Comparison of ENCODE assay signal across 9 cellular contexts in genomic region chr16:2511128-2511785, GRCh38. TPM values are rescaled to one million over a fixed set of nuclear protein-coding genes. Genes with fewer than 3 reads are reported as not detected.
DNase-seq lines count a peak whose midpoint lies in the region; ATAC-seq and TF ChIP-seq lines count a peak whose summit lies in the region.
"Had no signal": no experiment of that assay in that cellular context is flagged by ENCODE, and none has a peak within 500 bp of the region (broad histone marks: within the 10 kb centered on the region; RNA-seq: fewer than 3 reads in every experiment).

No MANE protein-coding gene starts in this region.

- H3K27me3 ChIP-seq in HUES64 (ENCODE audit: insufficient read depth, low read length) = no peaks in the 10 kb centered on the region
- no peaks in the 10 kb centered on the region for H3K27me3 ChIP-seq in lower lobe of right lung (ENCODE audit: low read depth)

- H3K36me3 ChIP-seq in HUES64 (ENCODE audit: insufficient read depth, low read length) = no peaks in the 10 kb centered on the region
- H3K36me3 ChIP-seq in lower lobe of right lung = peaks cover 10% of the 10 kb centered on the region

- no peak overlapping the region for H3K27ac ChIP-seq in HUES64 (ENCODE audit: low read depth, low read length)
- no peak overlapping the region for H3K27ac ChIP-seq in lower lobe of right lung
- peak overlapping the region; percentile 64 for H3K27ac ChIP-seq in temporal lobe (ENCODE audit: low read depth, low read length)

- peaks cover 26% of the 10 kb centered on the region; the same call in 1 of the 2 replicates for H3K4me1 ChIP-seq in HUES64 (ENCODE audit: insufficient read depth, low read length)
- H3K4me1 ChIP-seq in lower lobe of right lung = peaks cover 42% of the 10 kb centered on the region

- intact Hi-C loops in lower lobe of right lung (cut with DNase I) = no loop called here

- no peaks in the 10 kb centered on the region for H3K9me3 ChIP-seq in HUES64 (ENCODE audit: insufficient read depth, low read depth, low read length)
- no peaks in the 10 kb centered on the region for H3K9me3 ChIP-seq in lower lobe of right lung

- H3K4me3 ChIP-seq in HUES64 (ENCODE audit: low read length) (0 out of 2 replicates have a peak overlapping the region, but pooled peaks have one; percentile 15), lower lobe of right lung (no peak overlapping the region)

- ATAC-seq in lower lobe of right lung = no peak
- no peak for ATAC-seq in GM21528 (IDR thresholded peaks at IDR 0.05; ENCODE audit: low FRiP score, unreplicated experiment)
- ATAC-seq in GM18511 (IDR thresholded peaks at IDR 0.05; ENCODE audit: unreplicated experiment) = no peak
- ATAC-seq: activated T-cell treated with anti-CD3 and anti-CD28 coated beads, Interleukin-2, amount 50 U/mL, for 72 hours had no signal

- peak; percentile 25 for DNase-seq in dedifferentiated amniotic fluid mesenchymal stem cell (ENCODE audit: extremely low spot score)
- peak; percentile 72 for DNase-seq in lower lobe of right lung
- no peak for DNase-seq in NCI-H526 treated with DMSO at 0.1 percent for 48 hours (lab: John Stamatoyannopoulos, UW)
- no peak for DNase-seq in GM19238 (ENCODE audit: insufficient read length, low spot score)
- DNase-seq: activated T-cell treated with anti-CD3 and anti-CD28 coated beads, Interleukin-2, amount 50 U/mL, for 72 hours had no signal

- no peak overlapping the region for H3K9ac ChIP-seq in HUES64 (ENCODE audit: low read depth, low read length)

- 50% methylated on average over 24 of the region's 24 CpGs for WGBS in HUES64

- no peak for TF ChIP-seq CTCF in lower lobe of right lung (IDR thresholded peaks at IDR 0.05)

RNA-seq across cellular contexts. Expression of gene ATP6V0C, which starts 2.5 kb away (rescaled TPM):
- 201 TPM for polyA plus RNA-seq in HUES64 (2013, experiment 1 of 2)
- 219 TPM for polyA plus RNA-seq in HUES64 (2013, experiment 2 of 2)
- 313 TPM for total RNA-seq in lower lobe of right lung
- 14.8 TPM for total RNA-seq in temporal lobe

RNA-seq across cellular contexts. Expression of gene AMDHD2, which starts 8.9 kb away (rescaled TPM):
- polyA plus RNA-seq in HUES64 (2013, experiment 1 of 2) = 30.3 TPM
- 19.7 TPM for polyA plus RNA-seq in HUES64 (2013, experiment 2 of 2)
- total RNA-seq in lower lobe of right lung (53.4 TPM), temporal lobe (9.6 TPM)

RNA-seq across cellular contexts. Expression of gene CEMP1, which starts 20.0 kb away (rescaled TPM):
- polyA plus RNA-seq in HUES64 (2013, experiment 1 of 2) = not detected
- polyA plus RNA-seq in HUES64 (2013, experiment 2 of 2) = not detected
- total RNA-seq in lower lobe of right lung (1.4 TPM), temporal lobe (not detected)

RNA-seq across cellular contexts. Expression of gene PDPK1, which starts 26.6 kb away (rescaled TPM):
- 13.8 TPM for polyA plus RNA-seq in HUES64 (2013, experiment 1 of 2)
- polyA plus RNA-seq in HUES64 (2013, experiment 2 of 2) = 12.0 TPM
- 74.4 TPM for total RNA-seq in lower lobe of right lung
- total RNA-seq in temporal lobe = 29.3 TPM

RNA-seq across cellular contexts. Expression of gene TBC1D24, which starts 36.3 kb away (rescaled TPM):
- 4.2 TPM for polyA plus RNA-seq in HUES64 (2013, experiment 1 of 2)
- 7.0 TPM for polyA plus RNA-seq in HUES64 (2013, experiment 2 of 2)
- total RNA-seq in lower lobe of right lung (40.2 TPM), temporal lobe (22.1 TPM)

Comparison
In these comparisons a context has a peak if more than half of its experiments do, and no peak if none do; other contexts are left out.
1. DNase-seq: peak in dedifferentiated amniotic fluid mesenchymal stem cell (single experiment) and lower lobe of right lung (single experiment); none in NCI-H526 treated with DMSO at 0.1 percent for 48 hours (single experiment) and GM19238 (single experiment).
2. RNA of gene ATP6V0C, which starts 2.5 kb away (total RNA-seq): 313 TPM in lower lobe of right lung (single experiment); 14.8 TPM in temporal lobe (single experiment); every median in the first group is over 10 times any median in the second.